9 cellular contexts compared by ENCODE assay signal in the genomic region with DNA sequence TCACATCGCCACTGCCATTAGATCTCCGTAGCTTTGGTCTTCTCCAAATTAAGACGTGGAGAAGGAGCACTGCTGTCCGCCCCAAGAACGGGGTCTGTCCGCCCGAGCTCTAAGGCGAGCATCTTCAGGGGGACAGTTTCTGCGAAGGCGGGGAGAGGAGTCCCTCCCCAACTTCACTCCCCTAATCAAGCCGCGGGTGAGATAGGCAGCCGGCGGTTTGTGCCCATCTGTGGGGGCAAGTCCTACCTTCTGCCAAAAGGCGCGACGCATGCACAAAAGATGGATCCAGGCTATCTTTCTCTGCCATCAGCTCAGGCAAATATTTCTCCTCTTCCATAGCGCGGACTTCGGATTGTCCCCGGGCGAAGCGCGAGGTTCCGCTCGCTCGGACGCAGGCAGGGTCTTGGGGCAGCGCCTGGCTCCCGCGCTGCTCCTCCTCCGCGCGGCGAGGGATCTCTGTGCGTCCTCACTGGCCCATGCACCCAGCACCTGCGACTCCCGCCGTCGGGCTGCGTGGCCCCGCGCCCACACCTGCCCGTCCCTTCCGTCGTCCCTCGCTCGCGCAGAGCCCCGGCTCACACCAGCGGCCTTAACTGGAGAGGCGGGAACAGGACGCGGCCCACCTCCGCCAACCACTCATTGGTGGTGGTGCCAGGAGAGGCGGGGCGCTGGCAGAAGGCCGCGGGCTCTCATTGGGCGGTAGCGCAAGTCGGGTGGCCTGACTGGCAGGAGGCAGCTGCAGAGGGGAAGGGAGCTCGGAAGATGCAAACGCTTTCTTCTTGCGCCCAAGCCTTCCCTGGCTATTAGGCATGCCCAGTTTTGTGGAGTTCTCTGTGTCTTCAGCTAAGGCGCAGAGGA. TPM values are rescaled to one million over a fixed set of nuclear protein-coding genes. Genes with fewer than 3 reads are reported as not detected.
DNase-seq lines count a peak whose midpoint lies in the region; ATAC-seq and TF ChIP-seq lines count a peak whose summit lies in the region.
"Had no signal": no experiment of that assay in that cellular context is flagged by ENCODE, and none has a peak within 500 bp of the region (broad histone marks: within the 10 kb centered on the region; RNA-seq: fewer than 3 reads in every experiment).

A gene (minus strand): TSS at position 614 of the 858 bp plus-strand sequence.

- no peak within 1 kb of the TSS for H3K27ac Mint-ChIP-seq in activated CD4-positive, alpha-beta T cell treated with anti-CD3 and anti-CD28 coated beads for 36 hours

- no peaks in the 10 kb centered on the region for H3K4me1 Mint-ChIP-seq in activated CD4-positive, alpha-beta T cell treated with anti-CD3 and anti-CD28 coated beads for 36 hours

- H3K27ac ChIP-seq in ovary = no peak within 1 kb of the TSS
- H3K27ac ChIP-seq: VCaP had no signal

- 1 to 2% (median 1%) methylated on average over 63 to 66 of the region's 66 CpGs for WGBS in ovary, 3 donors

- CTCF ChIA-PET in activated CD4-positive, alpha-beta T cell treated with anti-CD3 and anti-CD28 coated beads for 36 hours (lab: Charles Lee) = interaction anchor here (1.7 to 2.0 kb wide), 2 partner anchors 8 to 10 kb away, joined by 4 to 5 read pairs; no protein-coding TSS in a partner anchor

- no peaks in the 10 kb centered on the region for H3K36me3 Mint-ChIP-seq in activated CD4-positive, alpha-beta T cell treated with anti-CD3 and anti-CD28 coated beads for 36 hours (ENCODE audit: low read depth)

- DNase-seq in activated CD4-positive, alpha-beta T cell treated with anti-CD3 and anti-CD28 coated beads for 36 hours = peak; percentile 46
- no peak for DNase-seq in activated CD4-positive, alpha-beta T cell treated with anti-CD3 and anti-CD28 coated beads, Interleukin-2, amount 50 U/mL, for 4 hours
- DNase-seq in NCI-H1105 (lab: John Stamatoyannopoulos, UW) (peak; percentile 68), left cardiac atrium (peak; percentile 75), ovary (peak; percentile 28 to 75 (median 39)), NCI-H2029 (lab: John Stamatoyannopoulos, UW) (no peak)
- DNase-seq in activated CD4-positive, alpha-beta T cell treated with anti-CD3 and anti-CD28 coated beads, Interleukin-2, amount 50 U/mL, for 48 hours = peak; percentile 1 to 4

- H3K4me3 ChIP-seq in ovary = peak within 1 kb of the TSS; percentile 31

- peaks cover 15% of the 10 kb centered on the region for H3K27me3 Mint-ChIP-seq in activated CD4-positive, alpha-beta T cell treated with anti-CD3 and anti-CD28 coated beads for 36 hours

- no peak for TF ChIP-seq EP300 in ovary (IDR thresholded peaks at IDR 0.05)

- no peaks in the 10 kb centered on the region for H3K9me3 Mint-ChIP-seq in activated CD4-positive, alpha-beta T cell treated with anti-CD3 and anti-CD28 coated beads for 36 hours (ENCODE audit: low read depth)

- POLR2A ChIA-PET in activated CD4-positive, alpha-beta T cell treated with anti-CD3 and anti-CD28 coated beads for 36 hours (lab: Charles Lee) = no interaction called here

- no peak within 1 kb of the TSS for H3K4me3 Mint-ChIP-seq in activated CD4-positive, alpha-beta T cell treated with anti-CD3 and anti-CD28 coated beads for 36 hours

- intact Hi-C loops in activated CD4-positive, alpha-beta T cell treated with anti-CD3 and anti-CD28 coated beads for 36 hours (cut with DNase I, micrococcal nuclease) = no loop called here
- intact Hi-C loops in left cardiac atrium (cut with DNase I) = no loop called here
- intact Hi-C loops in ovary (cut with DNase I) = no loop called here

- H3K4me1 ChIP-seq in ovary (ENCODE audit: insufficient read depth) = no peaks in the 10 kb centered on the region

- peak; percentile 64 for ATAC-seq in activated CD4-positive, alpha-beta T cell treated with anti-CD3 and anti-CD28 coated beads for 36 hours
- ATAC-seq in HG02610 (IDR thresholded peaks at IDR 0.05; ENCODE audit: unreplicated experiment) (peak; percentile 100), left cardiac atrium (peak; percentile 96 to 100)

- no peaks in the 10 kb centered on the region for H3K9me3 ChIP-seq in ovary

- no peak for TF ChIP-seq CTCF in ovary (IDR thresholded peaks at IDR 0.05)

- no peaks in the 10 kb centered on the region for H3K36me3 ChIP-seq in ovary

- no peaks in the 10 kb centered on the region for H3K27me3 ChIP-seq in ovary

- no peak for TF ChIP-seq POLR2A in ovary (IDR thresholded peaks at IDR 0.05)

RNA-seq across cellular contexts. Expression of the gene that starts here (rescaled TPM):
- total RNA-seq in activated CD4-positive, alpha-beta T cell treated with anti-CD3 and anti-CD28 coated beads for 36 hours = not detected
- total RNA-seq in left cardiac atrium = under 1 TPM in 1 of 2 donors, not detected in 1; 0.12 TPM
- 1 to 10 TPM in 1 of 7 donors, under 1 TPM in 4, not detected in 2; 0.10 to 2.2 (median 0.23) TPM for total RNA-seq in ovary
- under 1 TPM in 1 of 2 donors, not detected in 1; 0.07 TPM for polyA plus RNA-seq in ovary

Comparison
In these comparisons a context has a peak if more than half of its experiments do, and no peak if none do; other contexts are left out.
1. DNase-seq: peak in NCI-H1105 (single experiment), activated CD4-positive, alpha-beta T cell treated with anti-CD3 and anti-CD28 coated beads, Interleukin-2, amount 50 U/mL, for 48 hours (2 of 2) and ovary (5 of 5); none in activated CD4-positive, alpha-beta T cell treated with anti-CD3 and anti-CD28 coated beads, Interleukin-2, amount 50 U/mL, for 4 hours (0 of 2) and NCI-H2029 (single experiment).
2. Peak in DNase-seq and ATAC-seq in activated CD4-positive, alpha-beta T cell treated with anti-CD3 and anti-CD28 coated beads for 36 hours; RNA of the gene not detected or under 1 TPM.
3. Peak in DNase-seq and ATAC-seq in left cardiac atrium; RNA of the gene not detected or under 1 TPM.
4. Peak in every context shown above with its lines, with median percentiles within 50 percentile points of each other: ATAC-seq.